8 cellular contexts compared by ENCODE assay signal in the genomic region with DNA sequence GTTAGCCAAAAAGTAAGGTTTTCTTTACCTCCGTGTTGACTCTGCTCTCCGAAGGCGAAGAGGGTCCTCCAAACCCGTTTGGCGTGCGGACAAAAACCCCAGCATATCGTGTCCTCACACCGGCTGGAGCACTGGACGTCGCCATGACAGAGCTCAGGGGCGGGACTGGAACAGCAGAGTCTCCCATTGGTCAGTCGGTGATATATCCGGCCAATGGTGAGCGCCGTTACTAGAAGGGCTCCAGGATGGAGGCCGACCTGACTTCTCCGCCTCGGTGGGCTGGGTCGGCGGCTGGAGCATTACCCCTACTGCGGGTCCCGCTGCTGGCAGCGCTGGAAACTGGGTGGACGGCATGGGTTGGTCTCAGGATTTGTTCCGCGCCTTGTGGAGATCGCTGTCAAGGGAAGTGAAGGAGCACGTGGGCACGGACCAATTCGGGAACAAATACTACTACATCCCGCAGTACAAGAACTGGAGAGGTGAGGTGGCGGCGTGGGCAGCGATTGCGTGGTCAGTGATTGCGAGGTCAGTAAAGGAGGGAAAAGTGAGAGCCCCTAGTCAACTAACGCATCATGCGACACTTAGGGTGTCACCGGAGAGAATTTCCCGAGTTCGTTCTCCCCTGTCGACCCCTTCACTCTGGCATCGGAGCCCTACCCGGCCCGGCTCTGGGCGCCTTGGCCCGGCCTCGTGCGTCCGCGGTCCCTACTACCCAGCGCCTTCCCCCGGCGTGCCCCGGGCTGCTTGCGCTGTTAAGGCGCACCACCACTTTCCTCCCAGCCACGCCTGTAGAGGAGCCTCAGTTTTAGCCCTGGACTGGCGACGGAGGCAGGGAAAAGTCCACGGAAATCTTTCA. TPM values are rescaled to one million over a fixed set of nuclear protein-coding genes. Genes with fewer than 3 reads are reported as not detected.
DNase-seq lines count a peak whose midpoint lies in the region; ATAC-seq and TF ChIP-seq lines count a peak whose summit lies in the region.

A gene with protein sequence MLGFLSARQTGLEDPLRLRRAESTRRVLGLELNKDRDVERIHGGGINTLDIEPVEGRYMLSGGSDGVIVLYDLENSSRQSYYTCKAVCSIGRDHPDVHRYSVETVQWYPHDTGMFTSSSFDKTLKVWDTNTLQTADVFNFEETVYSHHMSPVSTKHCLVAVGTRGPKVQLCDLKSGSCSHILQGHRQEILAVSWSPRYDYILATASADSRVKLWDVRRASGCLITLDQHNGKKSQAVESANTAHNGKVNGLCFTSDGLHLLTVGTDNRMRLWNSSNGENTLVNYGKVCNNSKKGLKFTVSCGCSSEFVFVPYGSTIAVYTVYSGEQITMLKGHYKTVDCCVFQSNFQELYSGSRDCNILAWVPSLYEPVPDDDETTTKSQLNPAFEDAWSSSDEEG (minus strand): TSS at position 167 of the 856 bp plus-strand sequence. CDS start 62 bp downstream, at position 105.
A gene with protein sequence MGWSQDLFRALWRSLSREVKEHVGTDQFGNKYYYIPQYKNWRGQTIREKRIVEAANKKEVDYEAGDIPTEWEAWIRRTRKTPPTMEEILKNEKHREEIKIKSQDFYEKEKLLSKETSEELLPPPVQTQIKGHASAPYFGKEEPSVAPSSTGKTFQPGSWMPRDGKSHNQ (plus strand): TSS at position 302 of the 856 bp plus-strand sequence. CDS start 51 bp downstream, at position 353.

- TF ChIP-seq CTCF in DND-41 (IDR thresholded peaks at IDR 0.05; ENCODE audit: borderline replicate concordance, extremely low read depth, low read length, poor library complexity, severe bottlenecking) (no peak), Peyer's patch (IDR thresholded peaks at IDR 0.05) (no peak), fibroblast of lung (conservative IDR thresholded peaks at IDR 0.05 in 1 of 2, IDR thresholded peaks at IDR 0.05 in 1 of 2; ENCODE audit: low read depth in 1 of 2, low read length in 2 of 2) (no peak)

- H2AFZ ChIP-seq in DND-41 (ENCODE audit: low read depth, low read length) (peak within 1 kb of the TSS; percentile 97), fibroblast of lung (ENCODE audit: low read length) (peak within 1 kb of the TSS; percentile 100)

- H3K4me1 ChIP-seq in DND-41 (ENCODE audit: insufficient read depth, low read length) (peaks cover 36% of the 10 kb centered on the region), Peyer's patch (peaks cover 0 to 23% (median 5%) of the 10 kb centered on the region in 4 donors), fibroblast of lung (ENCODE audit: control insufficient read depth, extremely low read depth, insufficient read depth, low read length) (no peaks in the 10 kb centered on the region)

- H3K9me3 Mint-ChIP-seq in activated T-cell treated with anti-CD3 and anti-CD28 coated beads, Interleukin-2, amount 50 U/mL, for 72 hours: no peaks in the 10 kb centered on the region
- peaks cover 0 to 2% (median 0%) of the 10 kb centered on the region in 7 donors for H3K9me3 Mint-ChIP-seq in naive B cell
- H3K9me3 Mint-ChIP-seq in stimulated activated effector memory CD8-positive, alpha-beta T cell treated with anti-CD3 and anti-CD28 coated beads, Interleukin-12 subunit alpha, Interleukin-12 subunit beta, amount 100 ng/mL, for 72 hours: no peaks in the 10 kb centered on the region

- H3K4me3 ChIP-seq in DND-41 (ENCODE audit: low read depth in 1 of 2, low read length in 2 of 2) (peak within 1 kb of the TSS; percentile 76 to 98), Peyer's patch (peak within 1 kb of the TSS; percentile 61 to 80 (median 66)), fibroblast of lung (replicated peaks in 1 of 4; ENCODE audit: control extremely low read depth in 1 of 4, insufficient read depth in 1 of 4, low read depth in 3 of 4, low read length in 4 of 4) (peak within 1 kb of the TSS; percentile 72 to 99 (median 85))

- no peaks in the 10 kb centered on the region for H3K27me3 Mint-ChIP-seq in activated T-cell treated with anti-CD3 and anti-CD28 coated beads, Interleukin-2, amount 50 U/mL, for 72 hours (ENCODE audit: low read depth)
- H3K27me3 Mint-ChIP-seq in naive B cell: no peaks in the 10 kb centered on the region

- H3K9ac ChIP-seq in DND-41 (ENCODE audit: low read depth, low read length): peak within 1 kb of the TSS; percentile 63
- peak within 1 kb of the TSS; percentile 86 for H3K9ac ChIP-seq in fibroblast of lung (ENCODE audit: insufficient read depth, low read length)

- H3K79me2 ChIP-seq in DND-41 (ENCODE audit: insufficient read depth, low read length): peaks cover 75% of the 10 kb centered on the region
- H3K79me2 ChIP-seq in fibroblast of lung (ENCODE audit: control insufficient read depth, insufficient read depth, low read length): peaks cover 50% of the 10 kb centered on the region

- peaks cover 22% of the 10 kb centered on the region for H3K4me1 Mint-ChIP-seq in activated T-cell treated with anti-CD3 and anti-CD28 coated beads, Interleukin-2, amount 50 U/mL, for 72 hours (ENCODE audit: low read depth)
- peaks cover 9 to 23% (median 11%) of the 10 kb centered on the region in 3 donors for H3K4me1 Mint-ChIP-seq in naive B cell
- H3K4me1 Mint-ChIP-seq in stimulated activated effector memory CD8-positive, alpha-beta T cell treated with anti-CD3 and anti-CD28 coated beads, Interleukin-12 subunit alpha, Interleukin-12 subunit beta, amount 100 ng/mL, for 72 hours: peaks cover 5% of the 10 kb centered on the region

- DNase-seq in DND-41 (peak; percentile 90), Peyer's patch (peak; percentile 91 to 97 (median 91)), fibroblast of lung (ENCODE audit: low read depth in 2 of 2) (peak; percentile 91 to 92), naive B cell (peak; percentile 88)
- peak; percentile 87 to 92 for DNase-seq in activated T-cell treated with anti-CD3 and anti-CD28 coated beads, Interleukin-2, amount 50 U/mL, for 72 hours
- DNase-seq in stimulated activated effector memory CD8-positive, alpha-beta T cell treated with anti-CD3 and anti-CD28 coated beads, Interleukin-12 subunit alpha, Interleukin-12 subunit beta, amount 100 ng/mL, for 72 hours (ENCODE audit: low spot score in 2 of 2): peak; percentile 68 to 91

- ATAC-seq in DND-41 (ENCODE audit: insufficient read depth, low read depth) (peak; percentile 98), GM21825 (IDR thresholded peaks at IDR 0.05; ENCODE audit: unreplicated experiment) (peak; percentile 99), naive B cell (ENCODE audit: low read depth in 2 of 2) (peak; percentile 95 to 97)
- peak; percentile 99 for ATAC-seq in activated T-cell treated with anti-CD3 and anti-CD28 coated beads, Interleukin-2, amount 50 U/mL, for 72 hours (replicated peaks in 1 of 2)
- peak; percentile 99 for ATAC-seq in stimulated activated effector memory CD8-positive, alpha-beta T cell treated with anti-CD3 and anti-CD28 coated beads, Interleukin-12 subunit alpha, Interleukin-12 subunit beta, amount 100 ng/mL, for 72 hours

- TF ChIP-seq POLR2A in Peyer's patch (IDR thresholded peaks at IDR 0.05): peak; percentile 23 to 47

- peaks cover 2 to 3% of the 10 kb centered on the region in 2 donors for H3K36me3 Mint-ChIP-seq in activated T-cell treated with anti-CD3 and anti-CD28 coated beads, Interleukin-2, amount 50 U/mL, for 72 hours (ENCODE audit: insufficient read depth in 2 of 2)
- no peaks in the 10 kb centered on the region for H3K36me3 Mint-ChIP-seq in naive B cell
- no peaks in the 10 kb centered on the region for H3K36me3 Mint-ChIP-seq in stimulated activated effector memory CD8-positive, alpha-beta T cell treated with anti-CD3 and anti-CD28 coated beads, Interleukin-12 subunit alpha, Interleukin-12 subunit beta, amount 100 ng/mL, for 72 hours

- H3K4me2 ChIP-seq in DND-41 (ENCODE audit: insufficient read depth, low read length): peak within 1 kb of the TSS; percentile 76
- H3K4me2 ChIP-seq in fibroblast of lung (ENCODE audit: extremely low read depth, insufficient read depth, low read length): peak within 1 kb of the TSS; percentile 98

- H3K27ac ChIP-seq in DND-41 (ENCODE audit: low read length) (peak within 1 kb of the TSS; percentile 82), KOPT-K1 (ENCODE audit: low read depth, low read length, poor library complexity, severe bottlenecking) (peak within 1 kb of the TSS; percentile 65), Peyer's patch (peak within 1 kb of the TSS; percentile 51 to 76 (median 73)), fibroblast of lung (ENCODE audit: insufficient read depth, low read length) (peak within 1 kb of the TSS; percentile 88)

- peak within 1 kb of the TSS; percentile 93 for H3K27ac Mint-ChIP-seq in activated T-cell treated with anti-CD3 and anti-CD28 coated beads, Interleukin-2, amount 50 U/mL, for 72 hours
- peak within 1 kb of the TSS in 2 of 6 donors; percentile 88 for H3K27ac Mint-ChIP-seq in naive B cell
- no peak within 1 kb of the TSS for H3K27ac Mint-ChIP-seq in stimulated activated effector memory CD8-positive, alpha-beta T cell treated with anti-CD3 and anti-CD28 coated beads, Interleukin-12 subunit alpha, Interleukin-12 subunit beta, amount 100 ng/mL, for 72 hours

- H4K20me1 ChIP-seq in DND-41 (ENCODE audit: insufficient read depth, low read length): no peaks in the 10 kb centered on the region; the same call in 1 of the 2 replicates
- H4K20me1 ChIP-seq in fibroblast of lung (ENCODE audit: control insufficient read depth, extremely low read depth, insufficient read depth, low read length): no peaks in the 10 kb centered on the region

- no peaks in the 10 kb centered on the region for H3K9me3 ChIP-seq in DND-41 (ENCODE audit: insufficient read depth, low read length, severe bottlenecking)
- no peaks in the 10 kb centered on the region for H3K9me3 ChIP-seq in KOPT-K1 (ENCODE audit: insufficient read depth, low read length, poor library complexity, severe bottlenecking)
- no peaks in the 10 kb centered on the region for H3K9me3 ChIP-seq in Peyer's patch
- no peaks in the 10 kb centered on the region for H3K9me3 ChIP-seq in fibroblast of lung (ENCODE audit: control insufficient read depth, insufficient read depth, low read depth, low read length)

- H3K36me3 ChIP-seq in DND-41 (ENCODE audit: insufficient read depth, low read length): no peaks in the 10 kb centered on the region
- peaks cover 8% of the 10 kb centered on the region for H3K36me3 ChIP-seq in KOPT-K1 (ENCODE audit: insufficient read depth, low read length)
- H3K36me3 ChIP-seq in Peyer's patch: no peaks in the 10 kb centered on the region
- no peaks in the 10 kb centered on the region for H3K36me3 ChIP-seq in fibroblast of lung (ENCODE audit: control insufficient read depth, insufficient read depth, low read length)

- no peak within 1 kb of the TSS for H3K4me3 Mint-ChIP-seq in activated T-cell treated with anti-CD3 and anti-CD28 coated beads, Interleukin-2, amount 50 U/mL, for 72 hours
- H3K4me3 Mint-ChIP-seq in naive B cell: no peak within 1 kb of the TSS
- H3K4me3 Mint-ChIP-seq in stimulated activated effector memory CD8-positive, alpha-beta T cell treated with anti-CD3 and anti-CD28 coated beads, Interleukin-12 subunit alpha, Interleukin-12 subunit beta, amount 100 ng/mL, for 72 hours: no peak within 1 kb of the TSS

- H3K27me3 ChIP-seq in DND-41 (ENCODE audit: insufficient read depth, low read length, poor library complexity): no peaks in the 10 kb centered on the region
- H3K27me3 ChIP-seq in Peyer's patch: no peaks in the 10 kb centered on the region
- no peaks in the 10 kb centered on the region for H3K27me3 ChIP-seq in fibroblast of lung (ENCODE audit: control insufficient read depth, insufficient read depth, low read length)

RNA-seq across cellular contexts. Expression of the first gene that starts in this region (rescaled TPM):
- total RNA-seq in Peyer's patch (10 to 100 TPM in 1 of 4 donors, 1 to 10 TPM in 3; 7.2 to 15.2 (median 7.7) TPM), fibroblast of lung (14.4 and 16.3 TPM in 2 replicates)
- 10 to 100 TPM; 10.4 to 11.3 TPM for total RNA-seq in activated T-cell treated with anti-CD3 and anti-CD28 coated beads, Interleukin-2, amount 50 U/mL, for 72 hours
- polyA plus RNA-seq in fibroblast of lung (20.7 and 23.7 TPM in 2 replicates), naive B cell (ENCODE audit: low read depth in 6 of 6) (10 to 100 TPM in 5 of 6 donors, 1 to 10 TPM in 1; 8.5 to 15.9 (median 13.0) TPM)
- 9.3 and 9.4 TPM in 2 replicates for polyA plus RNA-seq in fibroblast of lung (2012)
- 4.7 and 5.1 TPM in 2 replicates for polyA minus RNA-seq in fibroblast of lung (ENCODE audit: low replicate concordance)

RNA-seq across cellular contexts. Expression of the second gene that starts in this region (rescaled TPM):
- 10 to 100 TPM in 1 of 4 donors, 1 to 10 TPM in 3; 5.4 to 56.1 (median 7.3) TPM for total RNA-seq in Peyer's patch
- 10 to 100 TPM; 29.0 to 29.6 TPM for total RNA-seq in activated T-cell treated with anti-CD3 and anti-CD28 coated beads, Interleukin-2, amount 50 U/mL, for 72 hours
- total RNA-seq in fibroblast of lung: 30.9 and 34.9 TPM in 2 replicates
- polyA plus RNA-seq in fibroblast of lung: 44.3 and 53.2 TPM in 2 replicates
- polyA plus RNA-seq in fibroblast of lung (2012): 75.4 and 82.6 TPM in 2 replicates
- 0.67 TPM in 1 of 2 replicates, not detected in the other for polyA minus RNA-seq in fibroblast of lung (ENCODE audit: low replicate concordance)
- polyA plus RNA-seq in naive B cell (ENCODE audit: low read depth in 6 of 6): 10 to 100 TPM; 15.8 to 34.1 (median 28.7) TPM

Comparison
In these comparisons a context has a peak if more than half of its experiments do, and no peak if none do; other contexts are left out.
1. Peak in every context shown above with its lines: DNase-seq, ATAC-seq, H3K4me3 ChIP-seq and H3K27ac ChIP-seq.